In genomic region chr19:35519291-35519690, GRCh38 we compare ENCODE assay signal across 22 cellular contexts. TPM values are rescaled to one million over a fixed set of nuclear protein-coding genes. Genes with fewer than 3 reads are reported as not detected.
A peak's percentile ranks its signal among the peaks of the same experiment; 100 is the strongest.
DNase-seq lines count a peak whose midpoint lies in the region; ATAC-seq and TF ChIP-seq lines count a peak whose summit lies in the region.
"Had no signal": no experiment of that assay in that cellular context is flagged by ENCODE, and none has a peak within 500 bp of the region (broad histone marks: within the 10 kb centered on the region; RNA-seq: fewer than 3 reads in every experiment).

No MANE protein-coding gene starts in this region.

- DNase-seq in ELF-1 (ENCODE audit: low read depth, low spot score) (peak; percentile 15), LoVo (ENCODE audit: low spot score) (peak; percentile 28), epithelial cell of esophagus (ENCODE audit: low read depth) (peak; percentile 97), nephron progenitor cell (no peak)
- DNase-seq in stimulated activated CD4-positive, alpha-beta T cell treated with anti-CD3 and anti-CD28 coated beads, Interleukin-15, amount 100 ng/mL, for 24 hours = no peak
- DNase-seq in activated T-helper 1 cell treated with anti-CD3 and anti-CD28 coated beads, Interleukin-12 subunit alpha, Interleukin-12 subunit beta, Interleukin-2, Interleukin-4 antibody, amounts not matched to agents 30 ng/mL and 10 ng/mL and 1 ng/mL, durations not matched to agents 14 hours and 24 hours and 36 hours (ENCODE audit: low spot score) = no peak
- no peak for DNase-seq in activated CD4-positive, alpha-beta memory T cell treated with anti-CD3 and anti-CD28 coated beads, Interleukin-2, amount 10 ng/mL, durations not matched to agents 7 days and 5 days
- DNase-seq: C1 segment of cervical spinal cord; caudate nucleus; GDM1; heart left ventricle; NCI-H187 treated with DMSO at 0.1 percent for 48 hours; NCI-H526; ovary; Peyer's patch; stimulated activated naive CD4-positive, alpha-beta T cell treated with Interleukin-2 at 50 U/mL for 16 hours had no signal

- no peak overlapping the region for H3K4me3 Mint-ChIP-seq in nephron progenitor cell
- H3K4me3 Mint-ChIP-seq in activated T-helper 1 cell treated with anti-CD3 and anti-CD28 coated beads, Interleukin-12 subunit alpha, Interleukin-12 subunit beta, Interleukin-2, Interleukin-4 antibody, amounts not matched to agents 30 ng/mL and 10 ng/mL and 1 ng/mL, durations not matched to agents 14 hours and 24 hours and 36 hours = no peak overlapping the region
- H3K4me3 Mint-ChIP-seq in activated CD4-positive, alpha-beta memory T cell treated with anti-CD3 and anti-CD28 coated beads, Interleukin-2, amount 10 ng/mL, durations not matched to agents 7 days and 5 days = no peak overlapping the region

- H3K9me3 Mint-ChIP-seq in nephron progenitor cell = no peaks in the 10 kb centered on the region
- H3K9me3 Mint-ChIP-seq in activated T-helper 1 cell treated with anti-CD3 and anti-CD28 coated beads, Interleukin-12 subunit alpha, Interleukin-12 subunit beta, Interleukin-2, Interleukin-4 antibody, amounts not matched to agents 30 ng/mL and 10 ng/mL and 1 ng/mL, durations not matched to agents 14 hours and 24 hours and 36 hours = no peaks in the 10 kb centered on the region
- H3K9me3 Mint-ChIP-seq in activated CD4-positive, alpha-beta memory T cell treated with anti-CD3 and anti-CD28 coated beads, Interleukin-2, amount 10 ng/mL, durations not matched to agents 7 days and 5 days = no peaks in the 10 kb centered on the region
- H3K9me3 Mint-ChIP-seq: activated naive CD4-positive, alpha-beta T cell treated with anti-CD3 and anti-CD28 coated beads, Interleukin-2, amount 50 U/mL, for 72 hours had no signal

- intact Hi-C loops in activated T-helper 1 cell treated with anti-CD3 and anti-CD28 coated beads, Interleukin-12 subunit alpha, Interleukin-12 subunit beta, Interleukin-2, Interleukin-4 antibody, amounts not matched to agents 30 ng/mL and 10 ng/mL and 1 ng/mL, durations not matched to agents 14 hours and 24 hours and 36 hours (cut with micrococcal nuclease) = no loop called here

- peaks cover 24% of the 10 kb centered on the region for H3K27me3 Mint-ChIP-seq in nephron progenitor cell (ENCODE audit: low read depth, poor library complexity)
- peaks cover 6% of the 10 kb centered on the region for H3K27me3 Mint-ChIP-seq in activated T-helper 1 cell treated with anti-CD3 and anti-CD28 coated beads, Interleukin-12 subunit alpha, Interleukin-12 subunit beta, Interleukin-2, Interleukin-4 antibody, amounts not matched to agents 30 ng/mL and 10 ng/mL and 1 ng/mL, durations not matched to agents 14 hours and 24 hours and 36 hours (ENCODE audit: insufficient read depth)
- peaks cover 9% of the 10 kb centered on the region for H3K27me3 Mint-ChIP-seq in activated CD4-positive, alpha-beta memory T cell treated with anti-CD3 and anti-CD28 coated beads, Interleukin-2, amount 10 ng/mL, durations not matched to agents 7 days and 5 days

- CTCF ChIA-PET in activated CD4-positive, alpha-beta memory T cell treated with anti-CD3 and anti-CD28 coated beads, Interleukin-2, amount 10 ng/mL, durations not matched to agents 7 days and 5 days (lab: Charles Lee) = no interaction called here

- H3K36me3 Mint-ChIP-seq in nephron progenitor cell (ENCODE audit: low read depth) = no peaks in the 10 kb centered on the region
- H3K36me3 Mint-ChIP-seq in activated T-helper 1 cell treated with anti-CD3 and anti-CD28 coated beads, Interleukin-12 subunit alpha, Interleukin-12 subunit beta, Interleukin-2, Interleukin-4 antibody, amounts not matched to agents 30 ng/mL and 10 ng/mL and 1 ng/mL, durations not matched to agents 14 hours and 24 hours and 36 hours (ENCODE audit: low read depth) = no peaks in the 10 kb centered on the region
- H3K36me3 Mint-ChIP-seq in activated CD4-positive, alpha-beta memory T cell treated with anti-CD3 and anti-CD28 coated beads, Interleukin-2, amount 10 ng/mL, durations not matched to agents 7 days and 5 days (ENCODE audit: low read depth) = no peaks in the 10 kb centered on the region
- H3K36me3 Mint-ChIP-seq: activated naive CD4-positive, alpha-beta T cell treated with anti-CD3 and anti-CD28 coated beads, Interleukin-2, amount 50 U/mL, for 72 hours had no signal

- H3K4me3 ChIP-seq in epithelial cell of esophagus (ENCODE audit: low read length) = no peak overlapping the region
- H3K4me3 ChIP-seq: heart left ventricle, ovary, Peyer's patch had no signal

- peak overlapping the region; percentile 21 for H3K27ac Mint-ChIP-seq in nephron progenitor cell
- no peak overlapping the region for H3K27ac Mint-ChIP-seq in activated T-helper 1 cell treated with anti-CD3 and anti-CD28 coated beads, Interleukin-12 subunit alpha, Interleukin-12 subunit beta, Interleukin-2, Interleukin-4 antibody, amounts not matched to agents 30 ng/mL and 10 ng/mL and 1 ng/mL, durations not matched to agents 14 hours and 24 hours and 36 hours
- no peak overlapping the region for H3K27ac Mint-ChIP-seq in activated CD4-positive, alpha-beta memory T cell treated with anti-CD3 and anti-CD28 coated beads, Interleukin-2, amount 10 ng/mL, durations not matched to agents 7 days and 5 days
- H3K27ac Mint-ChIP-seq: activated naive CD4-positive, alpha-beta T cell treated with anti-CD3 and anti-CD28 coated beads, Interleukin-2, amount 50 U/mL, for 72 hours had no signal

- peaks cover 12% of the 10 kb centered on the region for H3K4me1 Mint-ChIP-seq in nephron progenitor cell
- H3K4me1 Mint-ChIP-seq in activated T-helper 1 cell treated with anti-CD3 and anti-CD28 coated beads, Interleukin-12 subunit alpha, Interleukin-12 subunit beta, Interleukin-2, Interleukin-4 antibody, amounts not matched to agents 30 ng/mL and 10 ng/mL and 1 ng/mL, durations not matched to agents 14 hours and 24 hours and 36 hours (ENCODE audit: low read depth) = no peaks in the 10 kb centered on the region
- peaks cover 3% of the 10 kb centered on the region for H3K4me1 Mint-ChIP-seq in activated CD4-positive, alpha-beta memory T cell treated with anti-CD3 and anti-CD28 coated beads, Interleukin-2, amount 10 ng/mL, durations not matched to agents 7 days and 5 days

- no peak for TF ChIP-seq CTCF in epithelial cell of esophagus (IDR thresholded peaks at IDR 0.05; ENCODE audit: insufficient read depth, low read depth, low read length, missing control alignments)
- TF ChIP-seq CTCF in nephron progenitor cell (IDR thresholded peaks at IDR 0.05) = no peak

- ATAC-seq in GM19397 (IDR thresholded peaks at IDR 0.05; ENCODE audit: unreplicated experiment) = no peak
- ATAC-seq: activated CD4-positive, CD25-positive, alpha-beta regulatory T cell treated with anti-CD3 and anti-CD28 coated beads, Interleukin-2, amount 50 U/mL, for 24 hours; activated naive CD4-positive, alpha-beta T cell treated with anti-CD3 and anti-CD28 coated beads, Interleukin-2, amount 50 U/mL, for 72 hours; heart left ventricle had no signal

- POLR2A ChIA-PET in activated CD4-positive, alpha-beta memory T cell treated with anti-CD3 and anti-CD28 coated beads, Interleukin-2, amount 10 ng/mL, durations not matched to agents 7 days and 5 days (lab: Charles Lee) = no interaction called here

RNA-seq across cellular contexts. Expression of gene DMKN, which starts 5.8 kb away (rescaled TPM):
- total RNA-seq in activated T-helper 1 cell treated with anti-CD3 and anti-CD28 coated beads, Interleukin-12 subunit alpha, Interleukin-12 subunit beta, Interleukin-2, Interleukin-4 antibody, amounts not matched to agents 30 ng/mL and 10 ng/mL and 1 ng/mL, durations not matched to agents 14 hours and 24 hours and 36 hours = not detected in 2 replicates
- not detected for total RNA-seq in activated CD4-positive, alpha-beta memory T cell treated with anti-CD3 and anti-CD28 coated beads, Interleukin-2, amount 10 ng/mL, durations not matched to agents 7 days and 5 days
- total RNA-seq: skeletal muscle tissue; T-helper 1 cell treated with Interleukin-12 subunit alpha and Interleukin-12 subunit beta and Interleukin-4 antibody, amounts not matched to agents 30 ng/mL and 1 ng/mL, for 36 hours had no signal

RNA-seq across cellular contexts. Expression of gene SBSN, which starts 8.8 kb away (rescaled TPM):
- not detected in 2 replicates for total RNA-seq in activated T-helper 1 cell treated with anti-CD3 and anti-CD28 coated beads, Interleukin-12 subunit alpha, Interleukin-12 subunit beta, Interleukin-2, Interleukin-4 antibody, amounts not matched to agents 30 ng/mL and 10 ng/mL and 1 ng/mL, durations not matched to agents 14 hours and 24 hours and 36 hours
- not detected for total RNA-seq in activated CD4-positive, alpha-beta memory T cell treated with anti-CD3 and anti-CD28 coated beads, Interleukin-2, amount 10 ng/mL, durations not matched to agents 7 days and 5 days
- total RNA-seq: activated naive CD4-positive, alpha-beta T cell treated with anti-CD3 and anti-CD28 coated beads, Interleukin-2, amount 50 U/mL, for 72 hours; heart left ventricle; mucosa of gallbladder; ovary; skeletal muscle tissue; T-helper 1 cell treated with Interleukin-12 subunit alpha and Interleukin-12 subunit beta and Interleukin-4 antibody, amounts not matched to agents 30 ng/mL and 1 ng/mL, for 36 hours had no signal

RNA-seq across cellular contexts. Expression of gene GAPDHS, which starts 14.0 kb away (rescaled TPM):
- not detected in 2 replicates for total RNA-seq in activated T-helper 1 cell treated with anti-CD3 and anti-CD28 coated beads, Interleukin-12 subunit alpha, Interleukin-12 subunit beta, Interleukin-2, Interleukin-4 antibody, amounts not matched to agents 30 ng/mL and 10 ng/mL and 1 ng/mL, durations not matched to agents 14 hours and 24 hours and 36 hours
- not detected for total RNA-seq in activated CD4-positive, alpha-beta memory T cell treated with anti-CD3 and anti-CD28 coated beads, Interleukin-2, amount 10 ng/mL, durations not matched to agents 7 days and 5 days
- total RNA-seq: activated naive CD4-positive, alpha-beta T cell treated with anti-CD3 and anti-CD28 coated beads, Interleukin-2, amount 50 U/mL, for 72 hours; heart left ventricle; mucosa of gallbladder; ovary; skeletal muscle tissue; T-helper 1 cell treated with Interleukin-12 subunit alpha and Interleukin-12 subunit beta and Interleukin-4 antibody, amounts not matched to agents 30 ng/mL and 1 ng/mL, for 36 hours had no signal

RNA-seq across cellular contexts. Expression of gene TMEM147, which starts 26.1 kb away (rescaled TPM):
- total RNA-seq in activated T-helper 1 cell treated with anti-CD3 and anti-CD28 coated beads, Interleukin-12 subunit alpha, Interleukin-12 subunit beta, Interleukin-2, Interleukin-4 antibody, amounts not matched to agents 30 ng/mL and 10 ng/mL and 1 ng/mL, durations not matched to agents 14 hours and 24 hours and 36 hours = 122 and 123 TPM in 2 replicates
- 10 to 100 TPM; 39.6 to 47.4 TPM for total RNA-seq in activated CD4-positive, alpha-beta memory T cell treated with anti-CD3 and anti-CD28 coated beads, Interleukin-2, amount 10 ng/mL, durations not matched to agents 7 days and 5 days

RNA-seq across cellular contexts. Expression of gene KRTDAP, which starts 29.0 kb away (rescaled TPM):
- not detected in 2 replicates for total RNA-seq in activated T-helper 1 cell treated with anti-CD3 and anti-CD28 coated beads, Interleukin-12 subunit alpha, Interleukin-12 subunit beta, Interleukin-2, Interleukin-4 antibody, amounts not matched to agents 30 ng/mL and 10 ng/mL and 1 ng/mL, durations not matched to agents 14 hours and 24 hours and 36 hours
- total RNA-seq in activated CD4-positive, alpha-beta memory T cell treated with anti-CD3 and anti-CD28 coated beads, Interleukin-2, amount 10 ng/mL, durations not matched to agents 7 days and 5 days = not detected
- total RNA-seq: activated naive CD4-positive, alpha-beta T cell treated with anti-CD3 and anti-CD28 coated beads, Interleukin-2, amount 50 U/mL, for 72 hours; heart left ventricle; mucosa of gallbladder; Peyer's patch; skeletal muscle tissue; T-helper 1 cell treated with Interleukin-12 subunit alpha and Interleukin-12 subunit beta and Interleukin-4 antibody, amounts not matched to agents 30 ng/mL and 1 ng/mL, for 36 hours had no signal

Comparison
In these comparisons a context has a peak if more than half of its experiments do, and no peak if none do; other contexts are left out.
1. DNase-seq: peak in ELF-1 (single experiment), LoVo (single experiment) and epithelial cell of esophagus (single experiment); none in nephron progenitor cell (single experiment), stimulated activated CD4-positive, alpha-beta T cell treated with anti-CD3 and anti-CD28 coated beads, Interleukin-15, amount 100 ng/mL, for 24 hours (single experiment), activated T-helper 1 cell treated with anti-CD3 and anti-CD28 coated beads, Interleukin-12 subunit alpha, Interleukin-12 subunit beta, Interleukin-2, Interleukin-4 antibody, amounts not matched to agents 30 ng/mL and 10 ng/mL and 1 ng/mL, durations not matched to agents 14 hours and 24 hours and 36 hours (single experiment) and activated CD4-positive, alpha-beta memory T cell treated with anti-CD3 and anti-CD28 coated beads, Interleukin-2, amount 10 ng/mL, durations not matched to agents 7 days and 5 days (single experiment).